In genomic region chr14:60206249-60206670, GRCh38 we compare ENCODE assay signal across 19 cellular contexts.
"Had no signal": no experiment of that assay in that cellular context is flagged by ENCODE, and none has a peak within 500 bp of the region (broad histone marks: within the 10 kb centered on the region; RNA-seq: fewer than 3 reads in every experiment).

No MANE protein-coding gene starts in this region.

- DNase-seq: activated CD4-positive, alpha-beta T cell treated with anti-CD3 and anti-CD28 coated beads, Interleukin-2, amount 10 ng/mL, durations not matched to agents 7 days and 5 days; activated CD4-positive, CD25-positive, alpha-beta regulatory T cell; activated CD8-positive, alpha-beta memory T cell treated with anti-CD3 and anti-CD28 coated beads for 24 hours; activated CD8-positive, alpha-beta memory T cell treated with anti-CD3 and anti-CD28 coated beads, Interleukin-2, amount 50 U/mL, for 48 hours; activated naive CD4-positive, alpha-beta T cell; activated naive CD8-positive, alpha-beta T cell treated with anti-CD3 and anti-CD28 coated beads for 36 hours; amniotic stem cell; effector CD4-positive, alpha-beta T cell; gastrocnemius medialis; head of caudate nucleus; kidney; naive thymus-derived CD4-positive, alpha-beta T cell; stomach; T-helper 1 cell; T-helper 9 cell; trophoblast cell had no signal

- H3K27ac ChIP-seq: gastrocnemius medialis, prostate gland, right atrium auricular region, stomach had no signal

- H3K4me1 Mint-ChIP-seq: activated CD4-positive, alpha-beta T cell treated with anti-CD3 and anti-CD28 coated beads, Interleukin-2, amount 10 ng/mL, durations not matched to agents 7 days and 5 days; naive thymus-derived CD4-positive, alpha-beta T cell had no signal

- H3K27ac Mint-ChIP-seq: activated CD4-positive, alpha-beta T cell treated with anti-CD3 and anti-CD28 coated beads, Interleukin-2, amount 10 ng/mL, durations not matched to agents 7 days and 5 days; activated naive CD8-positive, alpha-beta T cell treated with anti-CD3 and anti-CD28 coated beads for 36 hours; memory B cell; naive thymus-derived CD4-positive, alpha-beta T cell had no signal

- H3K4me3 ChIP-seq: gastrocnemius medialis, prostate gland, right atrium auricular region, stomach had no signal

- H3K9me3 ChIP-seq: gastrocnemius medialis, prostate gland, stomach had no signal

- H3K9me3 Mint-ChIP-seq: activated CD4-positive, alpha-beta T cell treated with anti-CD3 and anti-CD28 coated beads, Interleukin-2, amount 10 ng/mL, durations not matched to agents 7 days and 5 days had no signal

- H3K36me3 Mint-ChIP-seq: activated naive CD8-positive, alpha-beta T cell treated with anti-CD3 and anti-CD28 coated beads for 36 hours; memory B cell; naive thymus-derived CD4-positive, alpha-beta T cell had no signal

- FAIRE-seq: kidney had no signal

- H3K36me3 ChIP-seq: gastrocnemius medialis, prostate gland, right atrium auricular region, stomach had no signal

- H3K4me3 Mint-ChIP-seq: activated CD4-positive, alpha-beta T cell treated with anti-CD3 and anti-CD28 coated beads, Interleukin-2, amount 10 ng/mL, durations not matched to agents 7 days and 5 days; activated naive CD8-positive, alpha-beta T cell treated with anti-CD3 and anti-CD28 coated beads for 36 hours; memory B cell; naive thymus-derived CD4-positive, alpha-beta T cell had no signal

- H3K4me1 ChIP-seq: prostate gland had no signal
